ENCODE assay signal across 1 cellular context in the genomic region with DNA sequence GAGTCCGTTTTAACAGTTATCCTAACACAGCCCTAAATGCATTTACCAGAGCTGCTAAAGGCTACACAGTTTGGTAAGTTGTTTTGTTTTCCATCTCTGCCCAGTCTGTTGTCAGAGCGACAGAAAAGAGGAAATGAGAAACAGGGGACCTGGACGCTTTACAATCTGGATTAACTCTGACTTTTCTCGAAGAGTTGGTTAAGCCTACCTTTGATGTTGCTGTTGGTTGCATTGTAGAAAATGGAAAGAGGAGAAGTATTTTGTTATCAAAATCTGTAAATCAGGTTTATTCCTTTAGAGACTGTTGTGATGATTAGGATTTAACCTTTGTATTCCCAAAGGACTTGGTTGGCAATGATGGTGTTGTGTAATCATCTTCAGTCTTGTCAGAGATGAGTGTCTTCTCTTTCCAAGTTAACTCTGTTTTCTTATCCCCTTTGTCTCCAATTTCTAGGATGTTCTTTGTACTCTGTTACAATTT.
TF ChIP-seq lines count a peak whose summit lies in the region.

No MANE protein-coding gene starts in this region.

TF ChIP-seq in HCT116, 20 proteins besides CTCF, POLR2A, EP300 and RAD21 (continued from another document):
- TF ChIP-seq, protein P1, sequence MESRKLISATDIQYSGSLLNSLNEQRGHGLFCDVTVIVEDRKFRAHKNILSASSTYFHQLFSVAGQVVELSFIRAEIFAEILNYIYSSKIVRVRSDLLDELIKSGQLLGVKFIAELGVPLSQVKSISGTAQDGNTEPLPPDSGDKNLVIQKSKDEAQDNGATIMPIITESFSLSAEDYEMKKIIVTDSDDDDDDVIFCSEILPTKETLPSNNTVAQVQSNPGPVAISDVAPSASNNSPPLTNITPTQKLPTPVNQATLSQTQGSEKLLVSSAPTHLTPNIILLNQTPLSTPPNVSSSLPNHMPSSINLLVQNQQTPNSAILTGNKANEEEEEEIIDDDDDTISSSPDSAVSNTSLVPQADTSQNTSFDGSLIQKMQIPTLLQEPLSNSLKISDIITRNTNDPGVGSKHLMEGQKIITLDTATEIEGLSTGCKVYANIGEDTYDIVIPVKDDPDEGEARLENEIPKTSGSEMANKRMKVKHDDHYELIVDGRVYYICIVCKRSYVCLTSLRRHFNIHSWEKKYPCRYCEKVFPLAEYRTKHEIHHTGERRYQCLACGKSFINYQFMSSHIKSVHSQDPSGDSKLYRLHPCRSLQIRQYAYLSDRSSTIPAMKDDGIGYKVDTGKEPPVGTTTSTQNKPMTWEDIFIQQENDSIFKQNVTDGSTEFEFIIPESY (IDR thresholded peaks at IDR 0.05; ENCODE audit: extremely low read depth, insufficient replicate concordance, low read length), result no peak
- TF ChIP-seq SP1 (IDR thresholded peaks at IDR 0.05; ENCODE audit: low read depth) (no peak), ELF1 (IDR thresholded peaks at IDR 0.05; ENCODE audit: borderline replicate concordance, low read depth) (no peak; the same call in 1 of the 2 replicates), CEBPB (IDR thresholded peaks at IDR 0.05; ENCODE audit: low read depth) (no peak), EGR1 (IDR thresholded peaks at IDR 0.05; ENCODE audit: low read depth) (no peak), SRF (IDR thresholded peaks at IDR 0.05; ENCODE audit: low read depth) (no peak), TCF7L2 (IDR thresholded peaks at IDR 0.05; ENCODE audit: borderline replicate concordance, extremely low read depth, insufficient read depth, insufficient read length) (no peak), EZH2phosphoT487 (IDR thresholded peaks at IDR 0.05; ENCODE audit: borderline replicate concordance) (no peak), POLR2AphosphoS5 (IDR thresholded peaks at IDR 0.05; ENCODE audit: low read depth, low read length) (no peak), YY1 (IDR thresholded peaks at IDR 0.05; ENCODE audit: extremely low read depth, insufficient replicate concordance, low read depth, low read length) (no peak), FOSL1 (IDR thresholded peaks at IDR 0.05; ENCODE audit: low read depth) (no peak), CBX3 (IDR thresholded peaks at IDR 0.05; ENCODE audit: low read depth) (no peak)
- TF ChIP-seq, protein P2, sequence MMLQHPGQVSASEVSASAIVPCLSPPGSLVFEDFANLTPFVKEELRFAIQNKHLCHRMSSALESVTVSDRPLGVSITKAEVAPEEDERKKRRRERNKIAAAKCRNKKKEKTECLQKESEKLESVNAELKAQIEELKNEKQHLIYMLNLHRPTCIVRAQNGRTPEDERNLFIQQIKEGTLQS (IDR thresholded peaks at IDR 0.05), result no peak
- TF ChIP-seq, protein P3, sequence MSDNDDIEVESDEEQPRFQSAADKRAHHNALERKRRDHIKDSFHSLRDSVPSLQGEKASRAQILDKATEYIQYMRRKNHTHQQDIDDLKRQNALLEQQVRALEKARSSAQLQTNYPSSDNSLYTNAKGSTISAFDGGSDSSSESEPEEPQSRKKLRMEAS (IDR thresholded peaks at IDR 0.05), result no peak
